In the genomic region with DNA sequence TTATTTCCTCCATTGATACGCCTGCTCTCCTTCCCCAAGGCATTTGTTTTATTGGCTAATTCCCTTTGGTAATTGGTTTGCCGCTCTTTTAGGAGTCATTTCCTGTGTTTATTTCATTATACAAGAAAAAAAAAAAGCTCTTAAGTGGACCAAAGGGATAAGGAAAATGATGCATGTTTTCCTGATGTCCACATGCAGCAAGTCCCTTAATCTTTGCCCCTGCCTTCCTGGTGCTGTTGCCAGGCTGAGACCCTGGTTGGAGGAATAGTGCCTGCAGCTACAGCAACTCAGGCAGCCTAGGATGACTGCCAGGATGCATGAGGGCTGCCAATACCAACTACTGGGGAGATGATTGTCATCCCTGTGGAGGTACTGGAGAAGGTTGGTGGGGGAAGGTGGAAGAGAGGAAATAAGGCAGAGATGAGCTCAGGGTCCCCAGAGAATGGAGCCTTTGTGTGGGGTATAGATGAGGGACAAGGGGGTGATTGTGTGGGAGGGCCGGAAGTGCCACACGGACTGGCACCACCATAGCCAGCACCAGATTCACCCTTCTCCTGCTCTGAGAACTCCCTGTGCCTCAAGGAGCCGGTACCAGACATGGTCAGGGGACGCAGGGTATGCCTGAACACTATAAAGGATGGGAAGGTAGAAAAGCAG, we compare ENCODE assay signal across 9 cellular contexts. TPM values are rescaled to one million over a fixed set of nuclear protein-coding genes. Genes with fewer than 3 reads are reported as not detected.
DNase-seq lines count a peak whose midpoint lies in the region; ATAC-seq, FAIRE-seq and TF ChIP-seq lines count a peak whose summit lies in the region.
"Had no signal": no experiment of that assay in that cellular context is flagged by ENCODE, and none has a peak within 500 bp of the region (broad histone marks: within the 10 kb centered on the region; RNA-seq: fewer than 3 reads in every experiment).

No MANE protein-coding gene starts in this region.

- ATAC-seq in GM18909 (IDR thresholded peaks at IDR 0.05; ENCODE audit: poor library complexity, unreplicated experiment) (no peak), HG03175 (IDR thresholded peaks at IDR 0.05; ENCODE audit: unreplicated experiment) (no peak)

- peak overlapping the region; percentile 80 for H3K27ac Mint-ChIP-seq in nephron progenitor cell

- peak overlapping the region; percentile 4 for H3K27ac ChIP-seq in endothelial cell of umbilical vein (ENCODE audit: insufficient read depth, low read depth, low read length)

- peak; percentile 93 for FAIRE-seq in endothelial cell of umbilical vein (lab: Jason Lieb, UNC)

- H3K9ac ChIP-seq in endothelial cell of umbilical vein (replicated peaks; ENCODE audit: extremely low read depth, insufficient read depth, low read length), result no peak overlapping the region

- no peak overlapping the region for H2AFZ ChIP-seq in endothelial cell of umbilical vein (ENCODE audit: low read depth, low read length)

- H3K4me1 ChIP-seq in endothelial cell of umbilical vein (ENCODE audit: control insufficient read depth, extremely low read depth, insufficient read depth, low read length), result peaks cover 18% of the 10 kb centered on the region

- CTCF ChIA-PET in endothelial cell of umbilical vein (lab: Charles Lee), result interaction anchor here (0.9 to 5.1 kb wide), 10 partner anchors 11 to 134 kb away, joined by 3 to 34 read pairs (median 5); a partner anchor contains a TSS

- peaks cover 1% of the 10 kb centered on the region for H3K4me1 Mint-ChIP-seq in nephron progenitor cell

- DNase-seq in COLO829 (ENCODE audit: low spot score) (peak; percentile 88), NCI-H2081 treated with DMSO at 0.1 percent for 48 hours (lab: John Stamatoyannopoulos, UW) (peak; percentile 56), endothelial cell of umbilical vein (ENCODE audit: low read depth, low spot score) (peak; percentile 91), nephron progenitor cell (no peak), cerebellum (ENCODE audit: low spot score) (no peak), GDM1 (lab: John Stamatoyannopoulos, UW) (no peak)
- DNase-seq: NCI-H1417 had no signal

- no peaks in the 10 kb centered on the region for H3K9me3 ChIP-seq in endothelial cell of umbilical vein (replicated peaks; ENCODE audit: control insufficient read depth, insufficient read depth, low read length)

- no peaks in the 10 kb centered on the region for H3K27me3 ChIP-seq in endothelial cell of umbilical vein (ENCODE audit: control insufficient read depth in 2 of 2, insufficient read depth in 2 of 2, low read length in 2 of 2)

- no peaks in the 10 kb centered on the region for H4K20me1 ChIP-seq in endothelial cell of umbilical vein (replicated peaks; ENCODE audit: control insufficient read depth, extremely low read depth, insufficient read depth, low read length)

- TF ChIP-seq CTCF in endothelial cell of umbilical vein (IDR thresholded peaks at IDR 0.05; ENCODE audit: extremely low read depth in 1 of 2, insufficient read depth in 1 of 2, low read depth in 1 of 2, low read length in 2 of 2) (no peak), nephron progenitor cell (IDR thresholded peaks at IDR 0.05) (no peak)

- TF ChIP-seq POLR2A in endothelial cell of umbilical vein (IDR thresholded peaks at IDR 0.05; ENCODE audit: low read depth, low read length), result no peak

- POLR2A ChIA-PET in endothelial cell of umbilical vein (lab: Charles Lee), result no interaction called here

- H3K27me3 Mint-ChIP-seq in nephron progenitor cell (ENCODE audit: low read depth, poor library complexity), result no peaks in the 10 kb centered on the region

- intact Hi-C loops in endothelial cell of umbilical vein (cut with micrococcal nuclease), result loop anchor here (1.0 kb wide), 1 partner anchor 34 kb away; a partner anchor contains a TSS

- no peaks in the 10 kb centered on the region for H3K79me2 ChIP-seq in endothelial cell of umbilical vein (ENCODE audit: control insufficient read depth, insufficient read depth, low read length)

- H3K4me3 ChIP-seq in endothelial cell of umbilical vein (replicated peaks in 1 of 3; ENCODE audit: insufficient read depth in 1 of 3, low read depth in 1 of 3, low read length in 3 of 3), result no peak overlapping the region

- peaks cover 1 to 19% of the 10 kb centered on the region in 2 experiments for H3K36me3 ChIP-seq in endothelial cell of umbilical vein (ENCODE audit: control insufficient read depth in 2 of 2, extremely low read depth in 1 of 2, insufficient read depth in 2 of 2, low read length in 2 of 2)

- BruUV-seq in endothelial cell of umbilical vein (replicated peaks; lab: Mats Ljungman, UMichigan), result no TSS peak

- no peaks in the 10 kb centered on the region for H3K9me3 Mint-ChIP-seq in nephron progenitor cell

- H3K4me2 ChIP-seq in endothelial cell of umbilical vein (ENCODE audit: insufficient read depth, low read length), result peak overlapping the region; percentile 7

- dilution Hi-C loops in endothelial cell of umbilical vein (cut with MboI; ENCODE audit: extremely low pct_ligation_motif_present, low sequenced_read_pairs), result no loop called here

- H3K9me1 ChIP-seq in endothelial cell of umbilical vein (replicated peaks; ENCODE audit: control insufficient read depth, extremely low read depth, insufficient read depth, low read length), result no peaks in the 10 kb centered on the region

- peaks cover 14% of the 10 kb centered on the region for H3K36me3 Mint-ChIP-seq in nephron progenitor cell (ENCODE audit: low read depth)

- H3K4me3 Mint-ChIP-seq in nephron progenitor cell, result no peak overlapping the region

TF ChIP-seq in endothelial cell of umbilical vein, 7 proteins besides CTCF, POLR2A, EP300 and RAD21:
- TF ChIP-seq GATA2 (IDR thresholded peaks at IDR 0.05; ENCODE audit: insufficient read depth, insufficient read length, low read depth, low read length) (no peak), FOS (IDR thresholded peaks at IDR 0.05; ENCODE audit: borderline replicate concordance, insufficient read depth, low read length) (peak; percentile 20), JUN (IDR thresholded peaks at IDR 0.05; ENCODE audit: borderline replicate concordance, insufficient read depth, insufficient read length, low read depth) (peak; percentile 24)

RNA-seq across cellular contexts. Expression of a gene that starts 6.1 kb away (rescaled TPM):
- total RNA-seq in endothelial cell of umbilical vein (46.3 and 49.2 TPM in 2 replicates), cerebellum (19.4 TPM)
- polyA plus RNA-seq in endothelial cell of umbilical vein, result 6.4 and 8.5 TPM in 2 replicates
- 7.6 and 11.8 TPM in 2 replicates for polyA plus RNA-seq in endothelial cell of umbilical vein (2011; cell fraction: cytosol; rRNA removed)
- polyA plus RNA-seq in endothelial cell of umbilical vein (2011; cell fraction: nucleus; rRNA removed), result 16.8 and 17.0 TPM in 2 replicates
- polyA plus RNA-seq in endothelial cell of umbilical vein (2012), result 8.0 and 8.6 TPM in 2 replicates
- polyA minus RNA-seq in endothelial cell of umbilical vein, result 19.6 and 26.9 TPM in 2 replicates
- 24.9 TPM for polyA minus RNA-seq in endothelial cell of umbilical vein (2011; cell fraction: cytosol; rRNA and poly(A)+ RNA removed)
- polyA minus RNA-seq in endothelial cell of umbilical vein (2011; cell fraction: nucleus; rRNA and poly(A)+ RNA removed), result 15.0 and 22.4 TPM in 2 replicates

RNA-seq across cellular contexts. Expression of a gene that starts 17.6 kb away (rescaled TPM):
- total RNA-seq in endothelial cell of umbilical vein, result 54.3 and 57.8 TPM in 2 replicates
- polyA plus RNA-seq in endothelial cell of umbilical vein, result 35.6 and 45.6 TPM in 2 replicates
- polyA plus RNA-seq in endothelial cell of umbilical vein (2011; cell fraction: cytosol; rRNA removed), result 15.8 and 20.5 TPM in 2 replicates
- polyA plus RNA-seq in endothelial cell of umbilical vein (2011; cell fraction: nucleus; rRNA removed), result 197 and 243 TPM in 2 replicates
- polyA plus RNA-seq in endothelial cell of umbilical vein (2012), result 24.9 and 25.3 TPM in 2 replicates
- 42.9 and 51.9 TPM in 2 replicates for polyA minus RNA-seq in endothelial cell of umbilical vein
- polyA minus RNA-seq in endothelial cell of umbilical vein (2011; cell fraction: cytosol; rRNA and poly(A)+ RNA removed), result 16.3 TPM
- polyA minus RNA-seq in endothelial cell of umbilical vein (2011; cell fraction: nucleus; rRNA and poly(A)+ RNA removed), result 85.3 and 110 TPM in 2 replicates
- 31.1 TPM for total RNA-seq in cerebellum

RNA-seq across cellular contexts. Expression of a gene that starts 29.5 kb away (rescaled TPM):
- total RNA-seq in endothelial cell of umbilical vein (39.0 and 42.2 TPM in 2 replicates), cerebellum (13.2 TPM)
- 40.2 and 47.5 TPM in 2 replicates for polyA plus RNA-seq in endothelial cell of umbilical vein
- polyA plus RNA-seq in endothelial cell of umbilical vein (2011; cell fraction: cytosol; rRNA removed), result 22.6 and 23.0 TPM in 2 replicates
- polyA plus RNA-seq in endothelial cell of umbilical vein (2011; cell fraction: nucleus; rRNA removed), result 76.2 and 122 TPM in 2 replicates
- 22.8 and 25.2 TPM in 2 replicates for polyA plus RNA-seq in endothelial cell of umbilical vein (2012)
- 44.8 and 55.2 TPM in 2 replicates for polyA minus RNA-seq in endothelial cell of umbilical vein
- 11.1 TPM for polyA minus RNA-seq in endothelial cell of umbilical vein (2011; cell fraction: cytosol; rRNA and poly(A)+ RNA removed)
- 49.1 and 54.9 TPM in 2 replicates for polyA minus RNA-seq in endothelial cell of umbilical vein (2011; cell fraction: nucleus; rRNA and poly(A)+ RNA removed)

RNA-seq across cellular contexts. Expression of a gene that starts 34.4 kb away (rescaled TPM):
- 75.8 and 77.1 TPM in 2 replicates for total RNA-seq in endothelial cell of umbilical vein
- polyA plus RNA-seq in endothelial cell of umbilical vein, result 98.0 and 111 TPM in 2 replicates
- polyA plus RNA-seq in endothelial cell of umbilical vein (2011; cell fraction: cytosol; rRNA removed), result 75.7 and 79.8 TPM in 2 replicates
- 38.6 and 38.8 TPM in 2 replicates for polyA plus RNA-seq in endothelial cell of umbilical vein (2011; cell fraction: nucleus; rRNA removed)
- 60.2 and 62.4 TPM in 2 replicates for polyA plus RNA-seq in endothelial cell of umbilical vein (2012)
- polyA minus RNA-seq in endothelial cell of umbilical vein, result 71.0 and 80.0 TPM in 2 replicates
- 81.8 TPM for polyA minus RNA-seq in endothelial cell of umbilical vein (2011; cell fraction: cytosol; rRNA and poly(A)+ RNA removed)
- 12.9 and 17.4 TPM in 2 replicates for polyA minus RNA-seq in endothelial cell of umbilical vein (2011; cell fraction: nucleus; rRNA and poly(A)+ RNA removed)
- 22.0 TPM for total RNA-seq in cerebellum

RNA-seq across cellular contexts. Expression of a gene that starts 38.8 kb away (rescaled TPM):
- 8.1 and 9.9 TPM in 2 replicates for total RNA-seq in endothelial cell of umbilical vein
- polyA plus RNA-seq in endothelial cell of umbilical vein, result 11.7 and 12.1 TPM in 2 replicates
- 10.0 and 11.5 TPM in 2 replicates for polyA plus RNA-seq in endothelial cell of umbilical vein (2011; cell fraction: cytosol; rRNA removed)
- 30.6 and 32.2 TPM in 2 replicates for polyA plus RNA-seq in endothelial cell of umbilical vein (2011; cell fraction: nucleus; rRNA removed)
- polyA plus RNA-seq in endothelial cell of umbilical vein (2012), result 4.3 and 4.4 TPM in 2 replicates
- polyA minus RNA-seq in endothelial cell of umbilical vein, result 7.1 and 10.0 TPM in 2 replicates
- 10.0 TPM for polyA minus RNA-seq in endothelial cell of umbilical vein (2011; cell fraction: cytosol; rRNA and poly(A)+ RNA removed)
- 4.3 and 4.5 TPM in 2 replicates for polyA minus RNA-seq in endothelial cell of umbilical vein (2011; cell fraction: nucleus; rRNA and poly(A)+ RNA removed)
- total RNA-seq in cerebellum, result 13.8 TPM

Comparison
In these comparisons a context has a peak if more than half of its experiments do, and no peak if none do; other contexts are left out.
1. DNase-seq: peak in COLO829 (single experiment), NCI-H2081 treated with DMSO at 0.1 percent for 48 hours (single experiment) and endothelial cell of umbilical vein (single experiment); none in nephron progenitor cell (single experiment), cerebellum (single experiment) and GDM1 (single experiment).